In the genomic region with DNA sequence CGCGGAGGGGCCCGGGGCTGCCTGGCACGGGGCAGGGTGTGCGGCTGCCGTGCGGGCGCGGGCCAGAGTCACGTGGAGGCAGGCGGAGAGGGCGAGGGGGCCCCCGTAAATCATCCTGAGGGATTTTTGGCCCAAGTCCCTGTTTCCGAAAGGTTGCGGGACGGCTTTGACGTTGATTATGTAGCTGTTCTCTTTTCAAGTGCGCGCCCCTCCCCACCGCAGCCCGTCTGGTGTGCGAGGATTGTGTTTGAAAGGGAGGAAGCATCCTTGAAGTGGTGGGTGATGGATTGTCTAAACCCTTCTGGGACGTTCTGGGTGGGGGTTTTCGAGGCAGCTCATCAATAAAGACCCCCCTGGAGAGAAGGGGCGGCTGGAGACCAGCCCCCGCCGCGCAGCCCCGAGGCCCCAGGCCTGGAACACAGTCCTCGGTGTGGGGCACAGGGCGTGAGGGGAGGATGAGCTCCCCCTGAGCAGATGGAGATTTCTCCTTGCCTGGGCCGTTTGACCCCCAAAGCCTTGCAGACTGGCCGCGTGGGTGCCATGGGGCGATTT, we compare ENCODE assay signal across 10 cellular contexts. TPM values are rescaled to one million over a fixed set of nuclear protein-coding genes. Genes with fewer than 3 reads are reported as not detected.
DNase-seq lines count a peak whose midpoint lies in the region; ATAC-seq, FAIRE-seq and TF ChIP-seq lines count a peak whose summit lies in the region.
"Had no signal": no experiment of that assay in that cellular context is flagged by ENCODE, and none has a peak within 500 bp of the region (broad histone marks: within the 10 kb centered on the region; RNA-seq: fewer than 3 reads in every experiment).

No MANE protein-coding gene starts in this region.

- ATAC-seq in HepG2 (peak; percentile 9), right lobe of liver (no peak), HG02642 (IDR thresholded peaks at IDR 0.05; ENCODE audit: poor library complexity, unreplicated experiment) (no peak)

- TF ChIP-seq POLR2A in HepG2 (IDR thresholded peaks at IDR 0.05; ENCODE audit: insufficient read depth in 1 of 2, low read depth in 2 of 2, low read length in 2 of 2) (no peak), right lobe of liver (IDR thresholded peaks at IDR 0.05) (no peak)

- 39% methylated on average over 30 of the region's 35 CpGs for WGBS in HepG2 (ENCODE audit: low lambda C conversion rate)
- 3% methylated on average over 13 of the region's 35 CpGs for WGBS in right lobe of liver (ENCODE audit: insufficient coverage, low coverage, low lambda C conversion rate, missing lambda C conversion rate)
- WGBS in urinary bladder, result 13% methylated on average over 35 of the region's 35 CpGs

- TF ChIP-seq CTCF in HepG2 (CRISPR knock-in tag; IDR thresholded peaks at IDR 0.05) (no peak), right lobe of liver (IDR thresholded peaks at IDR 0.05) (no peak), colonic mucosa (IDR thresholded peaks at IDR 0.05) (no peak), BE2C (IDR thresholded peaks at IDR 0.05; ENCODE audit: low read depth, low read length) (no peak)

- H3K4me2 ChIP-seq in HepG2 (ENCODE audit: low read depth, low read length), result peak overlapping the region; percentile 89

- intact Hi-C loops in HepG2 (cut with micrococcal nuclease; ENCODE audit: unreplicated experiment), result loop anchor here (5.0 kb wide), 2 partner anchors 470 to 660 kb away; no protein-coding TSS in a partner anchor
- intact Hi-C loops in right lobe of liver (cut with DNase I), result no loop called here
- intact Hi-C loops in colonic mucosa (cut with DNase I), result loop anchor here (2.0 to 5.0 kb wide), 2 partner anchors 585 to 660 kb away; no protein-coding TSS in a partner anchor

- no peaks in the 10 kb centered on the region for H3K36me3 ChIP-seq in HepG2 (replicated peaks in 1 of 2; ENCODE audit: control insufficient read depth in 1 of 2, insufficient read depth in 2 of 2, low read length in 2 of 2)
- H3K36me3 ChIP-seq in right lobe of liver, result no peaks in the 10 kb centered on the region
- no peaks in the 10 kb centered on the region for H3K36me3 ChIP-seq in colonic mucosa
- H3K36me3 ChIP-seq in muscle layer of colon (ENCODE audit: insufficient read depth, low read length), result no peaks in the 10 kb centered on the region
- no peaks in the 10 kb centered on the region for H3K36me3 ChIP-seq in urinary bladder (ENCODE audit: insufficient read depth)
- H3K36me3 ChIP-seq in BE2C, result no peaks in the 10 kb centered on the region

- peak overlapping the region in 1 of 3 experiments; percentile 65; a peak in 1 of 6 replicates for H3K4me3 ChIP-seq in HepG2 (replicated peaks in 1 of 3; ENCODE audit: insufficient read depth in 1 of 3, low read depth in 2 of 3, low read length in 3 of 3)
- no peak overlapping the region for H3K4me3 ChIP-seq in right lobe of liver
- no peak overlapping the region for H3K4me3 ChIP-seq in colonic mucosa
- H3K4me3 ChIP-seq in muscle layer of colon (ENCODE audit: low read depth in 1 of 2, low read length in 2 of 2), result peak overlapping the region; percentile 21 to 23
- peak overlapping the region; percentile 27 for H3K4me3 ChIP-seq in urinary bladder (ENCODE audit: low read depth, low read length)
- no peak overlapping the region for H3K4me3 ChIP-seq in BE2C (ENCODE audit: low read depth, low read length)

- H3K27ac ChIP-seq in HepG2 (ENCODE audit: extremely low read length, insufficient read depth, low read length), result no peak overlapping the region
- no peak overlapping the region for H3K27ac ChIP-seq in right lobe of liver
- peak overlapping the region; percentile 66 for H3K27ac ChIP-seq in colonic mucosa
- peak overlapping the region; percentile 71 for H3K27ac ChIP-seq in muscle layer of colon (ENCODE audit: low read depth, low read length)
- no peak overlapping the region for H3K27ac ChIP-seq in urinary bladder (ENCODE audit: low read depth)

- DNase-seq in HepG2 (ENCODE audit: low spot score), result no peak
- no peak for DNase-seq in right lobe of liver
- no peak for DNase-seq in colonic mucosa
- DNase-seq in DMS53 treated with DMSO at 0.1 percent for 48 hours (lab: John Stamatoyannopoulos, UW; ENCODE audit: unreplicated experiment), result no peak
- no peak for DNase-seq in BE2C
- DNase-seq: kidney glomerular epithelial cell had no signal

- H3K4me1 ChIP-seq in HepG2 (ENCODE audit: insufficient read depth, low read length) (peaks cover 21% of the 10 kb centered on the region; the same call in 1 of the 2 replicates), right lobe of liver (peaks cover 0 to 28% (median 2%) of the 10 kb centered on the region in 4 donors), colonic mucosa (peaks cover 3% of the 10 kb centered on the region), muscle layer of colon (ENCODE audit: insufficient read depth, low read length) (peaks cover 16% of the 10 kb centered on the region), urinary bladder (ENCODE audit: insufficient read depth) (peaks cover 2% of the 10 kb centered on the region), BE2C (no peaks in the 10 kb centered on the region)

- H2AFZ ChIP-seq in HepG2 (ENCODE audit: low read length), result no peak overlapping the region

- H3K9me3 ChIP-seq in HepG2 (ENCODE audit: low read length) (no peaks in the 10 kb centered on the region), right lobe of liver (no peaks in the 10 kb centered on the region), colonic mucosa (no peaks in the 10 kb centered on the region), muscle layer of colon (ENCODE audit: low read length) (no peaks in the 10 kb centered on the region), BE2C (no peaks in the 10 kb centered on the region)

- in situ Hi-C loops in HepG2 (cut with HindIII; ENCODE audit: extremely low pct_ligation_motif_present, low pct_unique_long_range_greater_than_20kb), result loop anchor here (5.0 kb wide), 2 partner anchors 470 to 585 kb away; no protein-coding TSS in a partner anchor

- no peaks in the 10 kb centered on the region; the same call in 1 of the 2 replicates for H4K20me1 ChIP-seq in HepG2 (ENCODE audit: insufficient read depth, low read length)

- TF ChIP-seq RAD21 in HepG2 (CRISPR knock-in tag; IDR thresholded peaks at IDR 0.05), result no peak

- no peak overlapping the region for H3K9ac ChIP-seq in HepG2 (ENCODE audit: insufficient read depth, low read depth, low read length)
- peak overlapping the region; percentile 19 to 63 for H3K9ac ChIP-seq in colonic mucosa (ENCODE audit: low read depth in 2 of 2, low read length in 2 of 2)
- peak overlapping the region; percentile 27 for H3K9ac ChIP-seq in muscle layer of colon (ENCODE audit: low read length)

- POLR2A ChIA-PET in HepG2 (lab: Yijun Ruan, JAX), result no interaction called here

- CTCF ChIA-PET in HepG2 (lab: Yijun Ruan, JAX; ENCODE audit: low intra/inter-chr PET ratio, low total read pairs), result interaction anchor here (1.5 to 2.8 kb wide), 5 partner anchors 47 to 660 kb away, joined by 6 to 42 read pairs (median 9); no protein-coding TSS in a partner anchor

- no TSS peak for BruUV-seq in HepG2 (replicated peaks; lab: Mats Ljungman, UMichigan)

- H3K79me2 ChIP-seq in HepG2 (ENCODE audit: insufficient read depth, low read length), result no peaks in the 10 kb centered on the region

- no peak for TF ChIP-seq EP300 in HepG2 (IDR thresholded peaks at IDR 0.05; ENCODE audit: low read depth in 2 of 2, low read length in 2 of 2)
- TF ChIP-seq EP300 in HepG2 (CRISPR knock-in tag; IDR thresholded peaks at IDR 0.05; ENCODE audit: borderline replicate concordance), result no peak

- no peak for FAIRE-seq in HepG2 (lab: Jason Lieb, UNC)

- H3K27me3 ChIP-seq in HepG2 (ENCODE audit: control insufficient read depth in 1 of 2, insufficient read depth in 2 of 2, low read length in 2 of 2) (peaks cover 40 to 99% of the 10 kb centered on the region in 2 experiments), right lobe of liver (peaks cover 40 to 77% of the 10 kb centered on the region in 2 donors), colonic mucosa (peaks cover 96% of the 10 kb centered on the region), muscle layer of colon (ENCODE audit: control insufficient read depth in 1 of 2, insufficient read depth in 2 of 2, low read length in 2 of 2) (peaks cover 30 to 59% of the 10 kb centered on the region in 2 donors), BE2C (peaks cover 100% of the 10 kb centered on the region)

TF ChIP-seq in HepG2, 621 proteins besides CTCF, POLR2A, EP300 and RAD21 (continues in another document):
- TF ChIP-seq HES4 (CRISPR knock-in tag; IDR thresholded peaks at IDR 0.05; ENCODE audit: borderline replicate concordance) (peak; percentile 10; the same call in 1 of the 2 replicates), ZBTB3 (CRISPR knock-in tag; IDR thresholded peaks at IDR 0.05; ENCODE audit: borderline replicate concordance, low read depth) (no peak), ZNF460 (CRISPR knock-in tag; IDR thresholded peaks at IDR 0.05; ENCODE audit: borderline replicate concordance) (no peak), ETV6 (CRISPR knock-in tag; conservative IDR thresholded peaks at IDR 0.05) (no peak)

RNA-seq across cellular contexts. Expression of gene FOXF2, which starts 7.0 kb away (rescaled TPM):
- not detected in 2 replicates for total RNA-seq in HepG2 (2016; rRNA removed; fragmentation: Illumina TruSeq; extraction: Trizol)
- not detected in 2 replicates for total RNA-seq in HepG2 (2016; cell fraction: cytosol; rRNA removed; fragmentation: Illumina TruSeq; extraction: Trizol; ENCODE audit: low read depth)
- total RNA-seq in HepG2 (2016; cell fraction: insoluble cytoplasmic fraction; rRNA removed; fragmentation: Illumina TruSeq; extraction: Trizol), result not detected in 2 replicates
- total RNA-seq in HepG2 (2016; cell fraction: membrane; rRNA removed; fragmentation: Illumina TruSeq; extraction: Trizol), result not detected in 2 replicates
- not detected in 2 replicates for total RNA-seq in HepG2 (2016; cell fraction: nucleus; rRNA removed; fragmentation: Illumina TruSeq; extraction: Trizol)
- polyA plus RNA-seq in HepG2 (2011; rRNA removed), result not detected in 2 replicates
- polyA plus RNA-seq in HepG2 (2011; cell fraction: cytosol; rRNA removed), result 0.03 TPM in 2 replicates
- polyA plus RNA-seq in HepG2 (2011; cell fraction: nucleus; rRNA removed), result not detected in 2 replicates
- polyA plus RNA-seq in HepG2 (2012), result not detected in 2 replicates
- polyA plus RNA-seq in HepG2 (2016; cell fraction: cytosol; fragmentation: Illumina TruSeq; extraction: Trizol; ENCODE audit: low read depth), result not detected in 2 replicates
- polyA plus RNA-seq in HepG2 (2016; cell fraction: insoluble cytoplasmic fraction; fragmentation: Illumina TruSeq; extraction: Trizol; ENCODE audit: low read depth), result not detected in 2 replicates
- polyA plus RNA-seq in HepG2 (2016; cell fraction: membrane; fragmentation: Illumina TruSeq; extraction: Trizol; ENCODE audit: low read depth), result not detected in 2 replicates
- polyA plus RNA-seq in HepG2 (2016; cell fraction: nucleus; fragmentation: Illumina TruSeq; extraction: Trizol; ENCODE audit: insufficient read depth, low read depth), result not detected in 2 replicates
- 33.4 TPM in 1 of 2 replicates, not detected in the other for polyA minus RNA-seq in HepG2 (2011; rRNA and poly(A)+ RNA removed; ENCODE audit: low replicate concordance)
- 0.26 and 0.30 TPM in 2 replicates for polyA minus RNA-seq in HepG2 (2011; cell fraction: cytosol; rRNA and poly(A)+ RNA removed)
- polyA minus RNA-seq in HepG2 (2011; cell fraction: nucleus; rRNA and poly(A)+ RNA removed), result 0.13 TPM in 1 of 2 replicates, not detected in the other
- under 1 TPM in 2 of 6 experiments, not detected in 4; 0.11 to 0.19 TPM for total RNA-seq in right lobe of liver
- 1 to 10 TPM; 4.2 to 8.4 TPM for total RNA-seq in colonic mucosa
- total RNA-seq in urinary bladder, result 6.6 TPM
- 13.1 TPM for polyA plus RNA-seq in urinary bladder
- not detected for polyA plus RNA-seq in BE2C (2012; ENCODE audit: insufficient read depth, insufficient read length, low read depth)
- total RNA-seq: activated T-helper 17 cell treated with anti-CD3 and anti-CD28 coated beads, Interleukin-2, amount 50 U/mL, for 72 hours had no signal

Comparison
In these comparisons a context has a peak if more than half of its experiments do, and no peak if none do; other contexts are left out.
1. intact Hi-C loops: an anchor here in HepG2 (5.0 kb wide) and colonic mucosa (2.0 to 5.0 kb wide); none called in right lobe of liver.
2. H3K27ac ChIP-seq: peak in colonic mucosa (single experiment) and muscle layer of colon (single experiment); none in HepG2 (single experiment), right lobe of liver (0 of 3) and urinary bladder (single experiment).
3. H3K4me3 ChIP-seq: peak in muscle layer of colon (2 of 2) and urinary bladder (single experiment); none in right lobe of liver (0 of 3), colonic mucosa (single experiment) and BE2C (single experiment).